In the genomic region with DNA sequence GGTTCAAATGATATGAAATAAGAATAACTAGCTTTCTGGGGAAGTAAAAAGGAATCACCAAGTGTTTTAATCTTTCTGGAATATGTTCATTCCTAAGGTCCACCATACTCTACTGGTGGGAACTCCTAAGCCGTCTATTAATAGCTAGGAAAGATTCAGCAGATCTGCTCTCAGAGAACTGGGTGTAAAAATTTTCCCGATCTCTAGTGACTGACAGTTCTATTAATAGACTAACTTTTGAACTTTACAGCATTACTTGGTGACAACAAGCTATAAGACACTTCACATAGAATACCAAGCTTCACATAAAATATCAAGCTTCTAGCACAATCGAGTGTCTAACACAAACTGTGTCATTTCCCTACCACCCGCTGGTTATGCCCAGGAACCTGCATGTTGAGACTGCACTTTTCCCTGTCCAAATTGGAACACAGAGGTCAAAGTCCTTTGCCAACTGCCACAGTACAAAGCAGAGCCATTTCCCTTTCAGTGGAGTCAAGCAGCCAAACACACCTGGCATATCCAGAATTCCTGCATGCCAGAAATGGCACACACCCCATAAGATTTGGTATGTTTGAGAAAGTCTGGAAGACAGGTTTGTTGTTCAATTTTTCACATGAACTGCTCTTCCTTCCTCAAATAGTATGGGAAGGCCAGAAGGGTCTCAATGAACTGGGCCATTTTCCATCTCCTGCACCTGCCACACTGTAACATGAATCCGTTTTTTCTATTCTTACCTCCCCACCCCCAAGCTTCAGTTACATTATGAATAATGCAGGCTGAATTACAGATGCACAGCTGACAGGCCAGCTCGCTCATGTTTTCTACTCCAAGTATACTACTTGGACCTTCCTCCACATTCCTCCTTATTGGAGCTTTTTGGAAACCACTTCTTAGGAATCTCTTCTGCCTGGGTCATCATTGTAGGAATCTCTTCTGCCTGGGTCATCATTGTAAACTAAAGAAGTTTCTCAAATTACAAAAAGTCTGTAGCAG, we compare ENCODE assay signal across 8 cellular contexts. TPM values are rescaled to one million over a fixed set of nuclear protein-coding genes. Genes with fewer than 3 reads are reported as not detected.
DNase-seq lines count a peak whose midpoint lies in the region; TF ChIP-seq lines count a peak whose summit lies in the region.

No MANE protein-coding gene starts in this region.

- TF ChIP-seq POLR2A in testis (IDR thresholded peaks at IDR 0.05), result no peak

- peak overlapping the region; percentile 37 for H3K4me3 Mint-ChIP-seq in chondrocyte (ENCODE audit: unreplicated experiment)
- H3K4me3 Mint-ChIP-seq in nephron progenitor cell, result no peak overlapping the region

- no peaks in the 10 kb centered on the region for H3K9me3 ChIP-seq in testis

- H3K9me3 Mint-ChIP-seq in chondrocyte (ENCODE audit: low read depth) (no peaks in the 10 kb centered on the region), nephron progenitor cell (no peaks in the 10 kb centered on the region)

- peak overlapping the region; percentile 91 for H3K27ac Mint-ChIP-seq in chondrocyte (ENCODE audit: unreplicated experiment)
- peak overlapping the region; percentile 37 for H3K27ac Mint-ChIP-seq in nephron progenitor cell

- DNase-seq in DMS153 (lab: John Stamatoyannopoulos, UW), result peak; percentile 43
- DNase-seq in NCI-H146 treated with DMSO at 0.1 percent for 48 hours (lab: John Stamatoyannopoulos, UW; ENCODE audit: unreplicated experiment), result peak; percentile 77
- DNase-seq in chondrocyte (ENCODE audit: low spot score), result no peak
- DNase-seq in nephron progenitor cell, result no peak
- DNase-seq in GM13976 (ENCODE audit: low spot score), result no peak
- no peak for DNase-seq in testis
- DNase-seq in activated CD4-positive, alpha-beta T cell treated with anti-CD3 and anti-CD28 coated beads, Interleukin-2, amount 50 U/mL, for 1 hour, result no peak
- DNase-seq in GOT3 (lab: John Stamatoyannopoulos, UW), result no peak

- 69% methylated on average over 6 of the region's 6 CpGs for WGBS in testis, 2 donors

- H3K4me3 ChIP-seq in testis, result no peak overlapping the region

- no peak overlapping the region for H3K27ac ChIP-seq in testis

- H3K36me3 Mint-ChIP-seq in chondrocyte (ENCODE audit: low read depth), result peaks cover 21% of the 10 kb centered on the region
- peaks cover 28% of the 10 kb centered on the region for H3K36me3 Mint-ChIP-seq in nephron progenitor cell (ENCODE audit: low read depth)

- peaks cover 21% of the 10 kb centered on the region for H3K4me1 ChIP-seq in testis

- H3K4me1 Mint-ChIP-seq in chondrocyte (ENCODE audit: low read depth), result peaks cover 51% of the 10 kb centered on the region
- H3K4me1 Mint-ChIP-seq in nephron progenitor cell, result peaks cover 37% of the 10 kb centered on the region

- intact Hi-C loops in testis (cut with DNase I; ENCODE audit: low total_unique reads), result no loop called here

- no peaks in the 10 kb centered on the region for H3K27me3 ChIP-seq in testis

- no peaks in the 10 kb centered on the region for H3K36me3 ChIP-seq in testis (ENCODE audit: low read depth, missing control alignments)

- H3K27me3 Mint-ChIP-seq in chondrocyte (ENCODE audit: low read depth) (no peaks in the 10 kb centered on the region), nephron progenitor cell (ENCODE audit: low read depth, poor library complexity) (no peaks in the 10 kb centered on the region)

- in situ Hi-C loops in GM13976 (cut with MboI; ENCODE audit: low sequenced_read_pairs, unreplicated experiment), result no loop called here

- no peak for TF ChIP-seq CTCF in chondrocyte (IDR thresholded peaks at IDR 0.05)
- TF ChIP-seq CTCF in nephron progenitor cell (IDR thresholded peaks at IDR 0.05), result no peak
- no peak for TF ChIP-seq CTCF in GM13976 (IDR thresholded peaks at IDR 0.05; ENCODE audit: borderline replicate concordance, control extremely low read depth, extremely low read depth, insufficient read depth, missing control alignments)
- no peak for TF ChIP-seq CTCF in testis (IDR thresholded peaks at IDR 0.05)

RNA-seq across cellular contexts. Expression of a gene that starts 3.7 kb away (rescaled TPM):
- 47.3 to 48.4 TPM (median 47.6 TPM) in 3 replicates for total RNA-seq in chondrocyte
- total RNA-seq in testis, result 10 to 100 TPM; 49.2 to 63.1 TPM
- polyA plus RNA-seq in testis (ENCODE audit: insufficient read depth, low read depth, low replicate concordance), result 45.0 TPM

RNA-seq across cellular contexts. Expression of a gene that starts 57.0 kb away (rescaled TPM):
- total RNA-seq in chondrocyte, result 24.5 to 30.4 TPM (median 28.8 TPM) in 3 replicates
- total RNA-seq in testis, result 10 to 100 TPM; 22.5 to 24.0 TPM
- 25.4 TPM for polyA plus RNA-seq in testis (ENCODE audit: insufficient read depth, low read depth, low replicate concordance)

Comparison
In these comparisons a context has a peak if more than half of its experiments do, and no peak if none do; other contexts are left out.
1. DNase-seq: peak in DMS153 (single experiment) and NCI-H146 treated with DMSO at 0.1 percent for 48 hours (single experiment); none in chondrocyte (single experiment), nephron progenitor cell (single experiment), GM13976 (single experiment), testis (single experiment), activated CD4-positive, alpha-beta T cell treated with anti-CD3 and anti-CD28 coated beads, Interleukin-2, amount 50 U/mL, for 1 hour (single experiment) and GOT3 (single experiment).